In the genomic region with DNA sequence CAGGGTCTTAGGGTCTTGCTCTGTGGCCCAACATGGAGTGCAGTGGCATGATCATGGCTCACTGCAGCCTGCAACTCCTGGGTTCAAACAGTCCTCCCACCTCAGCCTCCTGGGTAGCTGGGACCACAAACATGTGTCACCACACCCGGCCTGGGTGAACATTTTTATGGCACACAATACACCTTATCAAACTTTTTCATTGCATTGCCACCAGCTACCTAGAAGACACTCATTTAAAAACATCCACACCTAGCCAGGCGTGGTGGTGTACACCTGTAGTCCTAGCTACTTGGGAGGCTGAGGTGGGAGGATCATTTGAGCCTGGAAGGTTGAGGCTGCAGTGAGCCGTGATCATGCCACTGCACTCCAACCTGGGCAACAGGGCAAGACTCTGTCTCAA, we compare ENCODE assay signal across 10 cellular contexts. TPM values are rescaled to one million over a fixed set of nuclear protein-coding genes. Genes with fewer than 3 reads are reported as not detected.
"Had no signal": no experiment of that assay in that cellular context is flagged by ENCODE, and none has a peak within 500 bp of the region (broad histone marks: within the 10 kb centered on the region; RNA-seq: fewer than 3 reads in every experiment).

No MANE protein-coding gene starts in this region.

RNA-seq across cellular contexts. Expression of gene RIPPLY3, which starts 2.6 kb away (rescaled TPM):
- total RNA-seq: endothelial cell of umbilical vein, esophagus mucosa, esophagus muscularis mucosa, fibroblast of lung, frontal cortex, gastrocnemius medialis, gastroesophageal sphincter, glomerular endothelial cell, heart left ventricle, heart right ventricle had no signal
- polyA plus RNA-seq: heart left ventricle had no signal
